Comparison of ENCODE assay signal across 8 cellular contexts in genomic region chr10:83917519-83918506, GRCh38.
A peak's percentile ranks its signal among the peaks of the same experiment; 100 is the strongest.
DNase-seq lines count a peak whose midpoint lies in the region; ATAC-seq, FAIRE-seq and TF ChIP-seq lines count a peak whose summit lies in the region.

No MANE protein-coding gene starts in this region.

- in situ Hi-C loops in gastrocnemius medialis (cut with MboI; ENCODE audit: low sequenced_read_pairs in 4 of 4), result no loop called here

- DNase-seq in NOMO-1 treated with dmso at 0.1 percent for 144 hours (lab: John Stamatoyannopoulos, UW; ENCODE audit: unreplicated experiment) (peak; percentile 84), keratinocyte (ENCODE audit: low read depth, low spot score) (no peak), H54 (ENCODE audit: insufficient read length, low spot score) (no peak), gastrocnemius medialis (no peak), D721Med (ENCODE audit: insufficient read length, low spot score) (no peak), NCI-H510A treated with DMSO at 0.1 percent for 48 hours (lab: John Stamatoyannopoulos, UW) (no peak)

- H2AFZ ChIP-seq in keratinocyte (ENCODE audit: control insufficient read depth, low read length), result no peak overlapping the region

- peak; percentile 11 to 25 (median 17) for TF ChIP-seq CTCF in keratinocyte (optimal IDR thresholded peaks at IDR 0.05 in 1 of 3, IDR thresholded peaks at IDR 0.05 in 1 of 3, conservative IDR thresholded peaks at IDR 0.05 in 1 of 3; ENCODE audit: extremely low read depth in 1 of 3, insufficient read depth in 2 of 3, low read length in 3 of 3)
- TF ChIP-seq CTCF in gastrocnemius medialis (IDR thresholded peaks at IDR 0.05 in 4 of 5, conservative IDR thresholded peaks at IDR 0.05 in 1 of 5), result no peak
- no peak for TF ChIP-seq CTCF in D721Med (IDR thresholded peaks at IDR 0.05; ENCODE audit: insufficient read depth, missing control alignments)

- H3K27ac ChIP-seq in keratinocyte (ENCODE audit: control insufficient read depth, insufficient read depth, low read length) (no peak overlapping the region), gastrocnemius medialis (no peak overlapping the region)

- H3K36me3 ChIP-seq in keratinocyte (ENCODE audit: control insufficient read depth in 2 of 2, extremely low read depth in 1 of 2, insufficient read depth in 2 of 2, low read length in 2 of 2) (no peaks in the 10 kb centered on the region), gastrocnemius medialis (no peaks in the 10 kb centered on the region)

- FAIRE-seq in keratinocyte (lab: Jason Lieb, UNC), result no peak
- FAIRE-seq in H54 (lab: Jason Lieb, UNC), result no peak
- no peak for FAIRE-seq in D721Med (lab: Jason Lieb, UNC)

- ATAC-seq in GM18868 (IDR thresholded peaks at IDR 0.05; ENCODE audit: unreplicated experiment) (peak; percentile 99), HG02623 (IDR thresholded peaks at IDR 0.05; ENCODE audit: unreplicated experiment) (peak; percentile 89), gastrocnemius medialis (no peak)

- H4K20me1 ChIP-seq in keratinocyte (ENCODE audit: control insufficient read depth, extremely low read depth, insufficient read depth, low read length), result no peaks in the 10 kb centered on the region

- H3K9ac ChIP-seq in keratinocyte (ENCODE audit: control insufficient read depth, extremely low read depth, insufficient read depth, low read length), result no peak overlapping the region

- no peaks in the 10 kb centered on the region for H3K4me1 ChIP-seq in keratinocyte (ENCODE audit: control insufficient read depth, extremely low read depth, insufficient read depth, low read length)
- H3K4me1 ChIP-seq in gastrocnemius medialis, result no peaks in the 10 kb centered on the region

- H3K4me2 ChIP-seq in keratinocyte (ENCODE audit: control insufficient read depth, extremely low read depth, insufficient read depth, low read depth, low read length), result no peak overlapping the region

- H3K79me2 ChIP-seq in keratinocyte (ENCODE audit: control insufficient read depth, insufficient read depth, low read length), result no peaks in the 10 kb centered on the region

- H3K9me3 ChIP-seq in keratinocyte (ENCODE audit: control insufficient read depth, low read depth, low read length) (no peaks in the 10 kb centered on the region), gastrocnemius medialis (no peaks in the 10 kb centered on the region)

- no peaks in the 10 kb centered on the region for H3K9me1 ChIP-seq in keratinocyte (ENCODE audit: control insufficient read depth, extremely low read depth, insufficient read depth, low read length)

- TF ChIP-seq POLR2A in H54 (IDR thresholded peaks at IDR 0.05; ENCODE audit: low read depth, low read length) (no peak), gastrocnemius medialis (IDR thresholded peaks at IDR 0.05) (no peak)

- no peaks in the 10 kb centered on the region for H3K27me3 ChIP-seq in keratinocyte (ENCODE audit: control insufficient read depth, extremely low read depth, insufficient read depth, low read length)
- H3K27me3 ChIP-seq in gastrocnemius medialis, result no peaks in the 10 kb centered on the region

- dilution Hi-C loops in keratinocyte (cut with MboI; ENCODE audit: extremely low pct_ligation_motif_present, low sequenced_read_pairs), result no loop called here

- H3K4me3 ChIP-seq in keratinocyte (ENCODE audit: control insufficient read depth in 2 of 3, extremely low read depth in 1 of 3, insufficient read depth in 2 of 3, low read depth in 1 of 3, low read length in 3 of 3) (no peak overlapping the region), gastrocnemius medialis (no peak overlapping the region)

- intact Hi-C loops in gastrocnemius medialis (cut with DNase I; ENCODE audit: low total_unique reads), result no loop called here

Comparison
In these comparisons a context has a peak if more than half of its experiments do, and no peak if none do; other contexts are left out.
1. ATAC-seq: peak in GM18868 (single experiment) and HG02623 (single experiment); none in gastrocnemius medialis (0 of 2).
2. CTCF ChIP-seq: peak in keratinocyte (3 of 3); none in gastrocnemius medialis (0 of 5) and D721Med (single experiment).